8 cellular contexts compared by ENCODE assay signal in the genomic region with DNA sequence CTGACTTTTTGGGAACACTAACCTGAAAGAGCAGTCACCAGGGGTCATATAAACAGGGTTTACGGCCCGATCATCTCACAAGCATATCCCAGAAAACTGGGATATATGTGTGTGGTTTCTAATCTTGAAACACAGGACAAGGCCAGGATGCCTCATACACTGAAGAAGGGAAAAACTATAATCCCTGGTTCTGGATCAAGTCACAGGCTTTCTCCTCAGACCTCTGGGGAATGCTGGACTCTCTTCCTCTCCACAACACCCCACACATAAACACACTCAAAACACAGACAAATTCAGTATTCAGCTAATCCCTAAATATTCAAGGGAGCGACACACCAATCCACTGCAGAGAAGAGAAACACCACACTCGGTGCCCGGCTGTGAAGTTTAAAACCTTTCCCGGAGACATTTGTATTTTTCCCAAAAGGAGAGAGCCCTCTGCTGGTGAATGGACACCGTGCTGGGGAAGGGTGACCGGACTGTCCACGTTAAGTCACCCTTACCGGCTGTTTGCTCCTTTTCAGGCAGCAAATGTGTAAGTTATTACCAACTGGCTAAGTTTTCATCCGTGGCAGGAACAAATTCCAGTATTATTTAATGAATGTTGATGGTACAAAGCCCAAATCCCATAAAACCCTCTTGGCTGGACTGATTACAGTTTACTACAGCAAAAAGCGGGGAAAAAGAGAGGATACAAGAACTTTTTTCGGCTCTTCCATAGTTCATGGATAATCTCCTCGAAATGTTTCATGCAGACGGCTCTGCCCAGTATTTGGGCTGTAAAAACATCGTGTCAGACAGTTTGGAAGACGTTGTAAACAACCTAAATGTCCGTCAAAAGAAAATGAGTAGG.
A peak's percentile ranks its signal among the peaks of the same experiment; 100 is the strongest.
DNase-seq lines count a peak whose midpoint lies in the region; ATAC-seq, FAIRE-seq and TF ChIP-seq lines count a peak whose summit lies in the region.

No MANE protein-coding gene starts in this region.

- no peak overlapping the region for H3K23ac ChIP-seq in H1 (ENCODE audit: insufficient read length)

- H3K79me1 ChIP-seq in H1 (ENCODE audit: low read depth, low read length) = no peaks in the 10 kb centered on the region

- no peak overlapping the region for H4K8ac ChIP-seq in H1 (ENCODE audit: extremely low read depth, insufficient read depth, low read length)

- 0 out of 4 replicates have a peak, but pooled peaks cover 0 to 3% of the 10 kb centered on the region in 2 experiments for H3K79me2 ChIP-seq in H1 (ENCODE audit: control insufficient read depth in 1 of 2, insufficient read depth in 2 of 2, low read length in 2 of 2)

- H3K27me3 ChIP-seq in H1 (replicated peaks in 1 of 4; ENCODE audit: control insufficient read depth in 3 of 4, extremely low read depth in 1 of 4, insufficient read depth in 3 of 4, low read length in 3 of 4) = no peaks in the 10 kb centered on the region
- H3K27me3 ChIP-seq in upper lobe of right lung = no peaks in the 10 kb centered on the region

- H3K27ac ChIP-seq in H1 (ENCODE audit: low read depth, low read length) = no peak overlapping the region
- H3K27ac ChIP-seq in upper lobe of right lung = no peak overlapping the region

- H3K4me3 ChIP-seq in H1 (ENCODE audit: extremely low read depth in 1 of 4, insufficient read depth in 2 of 4, low read depth in 3 of 4, low read length in 4 of 4) (no peak overlapping the region), upper lobe of right lung (no peak overlapping the region)

- peak overlapping the region; percentile 56; the same call in 1 of the 2 replicates for H2AFZ ChIP-seq in H1 (ENCODE audit: low read length)

- no peak overlapping the region for H3K9ac ChIP-seq in H1 (replicated peaks in 1 of 4; ENCODE audit: extremely low read depth in 1 of 4, low read depth in 3 of 4, low read length in 3 of 4)

- H3K4me2 ChIP-seq in H1 (ENCODE audit: insufficient read depth in 1 of 2, low read depth in 2 of 2, low read length in 2 of 2) = no peak overlapping the region

- peaks cover 0 to 12% of the 10 kb centered on the region in 2 experiments for H4K20me1 ChIP-seq in H1 (replicated peaks in 1 of 2; ENCODE audit: control insufficient read depth in 1 of 2, insufficient read depth in 2 of 2, low read length in 2 of 2)

- peak overlapping the region; percentile 51; the same call in 1 of the 2 replicates for H3K18ac ChIP-seq in H1 (ENCODE audit: extremely low read depth, low read length)

- TF ChIP-seq EP300 in H1 (IDR thresholded peaks at IDR 0.05; ENCODE audit: borderline replicate concordance in 1 of 2, low read depth in 2 of 2, low read length in 2 of 2) = no peak

- ATAC-seq in upper lobe of right lung (peak; percentile 86), GM19328 (IDR thresholded peaks at IDR 0.05; ENCODE audit: unreplicated experiment) (no peak)

- H4K91ac ChIP-seq in H1 (replicated peaks; ENCODE audit: insufficient read length, low read length) = peak overlapping the region; percentile 39

- peak overlapping the region; percentile 2; the same call in 1 of the 2 replicates for H2BK5ac ChIP-seq in H1 (ENCODE audit: low read depth, low read length)

- peak; percentile 84 to 92 for TF ChIP-seq RAD21 in H1 (IDR thresholded peaks at IDR 0.05 in 1 of 2, conservative IDR thresholded peaks at IDR 0.05 in 1 of 2; ENCODE audit: low read depth in 2 of 2, low read length in 2 of 2)

- peak overlapping the region; percentile 58 for H3K4ac ChIP-seq in H1 (replicated peaks; ENCODE audit: insufficient read length, low read depth, low read length)

- H2BK20ac ChIP-seq in H1 (ENCODE audit: low read length) = peak overlapping the region; percentile 92; the same call in 1 of the 2 replicates

- POLR2A ChIA-PET in H1 (lab: Charles Lee; ENCODE audit: partially characterized antibody) = interaction anchor here (0.6 kb wide), 1 partner anchor 69 kb away, joined by 3 read pairs; no protein-coding TSS in a partner anchor

- no peak overlapping the region for H4K5ac ChIP-seq in H1 (ENCODE audit: insufficient read length, low read depth, low read length)

- DNase-seq in DMS53 (lab: John Stamatoyannopoulos, UW) (peak; percentile 85), HS-5 (ENCODE audit: low read depth) (peak; percentile 25), RPMI7951 (ENCODE audit: low read depth) (peak; percentile 63), H1 (ENCODE audit: low read depth in 1 of 2, low spot score in 2 of 2) (peak; percentile 29 to 71), lung microvascular endothelial cell (ENCODE audit: low read depth in 2 of 2) (peak; percentile 56 to 69), upper lobe of right lung (no peak), GM12892 (ENCODE audit: insufficient read length) (no peak)

- H2BK12ac ChIP-seq in H1 (ENCODE audit: low read depth, low read length) = no peak overlapping the region; the same call in 1 of the 2 replicates

- H3K56ac ChIP-seq in H1 (replicated peaks; ENCODE audit: insufficient read length, low read depth, low read length) = no peak overlapping the region

- 55% methylated on average over 18 of the region's 18 CpGs; no CpG with 5 or more reads in 1 of the 2 experiments for WGBS in H1 (ENCODE audit: extremely low coverage in 1 of 2, insufficient coverage in 1 of 2, insufficient read length in 1 of 2, insufficient replicate concordance in 2 of 2, low coverage in 1 of 2, low lambda C conversion rate in 2 of 2, missing lambda C conversion rate in 1 of 2), 2 experiments

- H3K9me3 ChIP-seq in H1 (ENCODE audit: insufficient read depth in 2 of 2, low read depth in 1 of 2, low read length in 1 of 2) (peaks cover 0 to 9% of the 10 kb centered on the region in 2 experiments; a peak in 2 of 4 replicates), upper lobe of right lung (no peaks in the 10 kb centered on the region)

- H3K4me1 ChIP-seq in H1 (replicated peaks in 1 of 4; ENCODE audit: control insufficient read depth in 3 of 4, insufficient read depth in 4 of 4, low read length in 3 of 4) = peaks cover 0 to 3% (median 0%) of the 10 kb centered on the region in 4 experiments; a peak in 1 of 7 replicates
- H3K4me1 ChIP-seq in upper lobe of right lung = no peaks in the 10 kb centered on the region

- TF ChIP-seq POLR2A in H1 (IDR thresholded peaks at IDR 0.05; ENCODE audit: control extremely low read depth in 1 of 2, low read depth in 2 of 2, low read length in 2 of 2) (no peak), GM12892 (IDR thresholded peaks at IDR 0.05; ENCODE audit: low read depth, low read length) (no peak)

- CTCF ChIA-PET in H1 (lab: Charles Lee; ENCODE audit: partially characterized antibody) = interaction anchor here (0.8 to 1.9 kb wide), 9 partner anchors 13 to 289 kb away, joined by 3 to 5 read pairs (median 3); no protein-coding TSS in a partner anchor

- H3K36me3 ChIP-seq in H1 (ENCODE audit: control insufficient read depth in 2 of 4, insufficient read depth in 4 of 4, low read length in 3 of 4) = no peaks in the 10 kb centered on the region; a peak in 1 of 8 replicates
- no peaks in the 10 kb centered on the region for H3K36me3 ChIP-seq in upper lobe of right lung

- H3K23me2 ChIP-seq in H1 (ENCODE audit: low read depth, low read length) = peaks cover 18% of the 10 kb centered on the region; the same call in 1 of the 2 replicates

- H2BK15ac ChIP-seq in H1 (ENCODE audit: low read length) = no peak overlapping the region

- H2BK120ac ChIP-seq in H1 (replicated peaks; ENCODE audit: low read depth, low read length) = peak overlapping the region; percentile 75

- intact Hi-C loops in upper lobe of right lung (cut with DNase I) = no loop called here

- peak; percentile 74 to 80 (median 78) for TF ChIP-seq CTCF in H1 (IDR thresholded peaks at IDR 0.05; ENCODE audit: control extremely low read depth in 1 of 3, insufficient read depth in 1 of 3, low read depth in 1 of 3, low read length in 3 of 3)
- TF ChIP-seq CTCF in upper lobe of right lung (IDR thresholded peaks at IDR 0.05) = peak; percentile 74

- no peak overlapping the region for H2AK5ac ChIP-seq in H1 (ENCODE audit: low read depth, low read length)

- FAIRE-seq in H1 (lab: Jason Lieb, UNC) (no peak), GM12892 (lab: Jason Lieb, UNC) (no peak)

- no peak overlapping the region for H3K14ac ChIP-seq in H1 (ENCODE audit: insufficient read length)

TF ChIP-seq in H1, 55 proteins besides CTCF, POLR2A, EP300 and RAD21:
- TF ChIP-seq BRCA1 (IDR thresholded peaks at IDR 0.05; ENCODE audit: low read depth, low read length) (0 out of 2 replicates have a peak, but pooled peaks have one; percentile 31), KDM4A (IDR thresholded peaks at IDR 0.05; ENCODE audit: low read depth, low read length, severe bottlenecking) (no peak)

Comparison
In these comparisons a context has a peak if more than half of its experiments do, and no peak if none do; other contexts are left out.
1. DNase-seq: peak in DMS53 (single experiment), HS-5 (single experiment), RPMI7951 (single experiment), H1 (2 of 2) and lung microvascular endothelial cell (2 of 2); none in upper lobe of right lung (single experiment) and GM12892 (single experiment).